ENCODE assay signal across 1 cellular context in the genomic region with DNA sequence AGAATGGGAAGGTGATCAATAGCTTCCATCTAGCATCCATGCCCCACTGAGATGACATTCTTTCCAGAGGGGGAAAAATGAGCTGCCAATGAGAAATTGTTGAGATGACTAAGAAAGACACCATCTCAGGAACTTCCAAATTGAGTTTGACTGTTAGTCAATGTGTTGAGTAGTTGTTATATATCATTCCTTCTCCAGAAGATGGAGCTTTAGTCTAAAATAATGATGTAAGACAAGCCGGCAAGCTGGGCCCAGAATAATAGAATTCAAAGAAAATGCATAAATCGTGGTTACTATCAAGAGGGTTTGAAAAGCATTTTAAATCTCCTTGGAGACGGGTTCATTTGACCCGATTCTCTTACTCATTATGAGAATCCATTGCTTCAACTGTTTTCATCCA.
TF ChIP-seq lines count a peak whose summit lies in the region.

No MANE protein-coding gene starts in this region.

TF ChIP-seq in HepG2, 621 proteins besides CTCF, POLR2A, EP300 and RAD21 (continued from another document and continues in another):
- TF ChIP-seq, protein P1, sequence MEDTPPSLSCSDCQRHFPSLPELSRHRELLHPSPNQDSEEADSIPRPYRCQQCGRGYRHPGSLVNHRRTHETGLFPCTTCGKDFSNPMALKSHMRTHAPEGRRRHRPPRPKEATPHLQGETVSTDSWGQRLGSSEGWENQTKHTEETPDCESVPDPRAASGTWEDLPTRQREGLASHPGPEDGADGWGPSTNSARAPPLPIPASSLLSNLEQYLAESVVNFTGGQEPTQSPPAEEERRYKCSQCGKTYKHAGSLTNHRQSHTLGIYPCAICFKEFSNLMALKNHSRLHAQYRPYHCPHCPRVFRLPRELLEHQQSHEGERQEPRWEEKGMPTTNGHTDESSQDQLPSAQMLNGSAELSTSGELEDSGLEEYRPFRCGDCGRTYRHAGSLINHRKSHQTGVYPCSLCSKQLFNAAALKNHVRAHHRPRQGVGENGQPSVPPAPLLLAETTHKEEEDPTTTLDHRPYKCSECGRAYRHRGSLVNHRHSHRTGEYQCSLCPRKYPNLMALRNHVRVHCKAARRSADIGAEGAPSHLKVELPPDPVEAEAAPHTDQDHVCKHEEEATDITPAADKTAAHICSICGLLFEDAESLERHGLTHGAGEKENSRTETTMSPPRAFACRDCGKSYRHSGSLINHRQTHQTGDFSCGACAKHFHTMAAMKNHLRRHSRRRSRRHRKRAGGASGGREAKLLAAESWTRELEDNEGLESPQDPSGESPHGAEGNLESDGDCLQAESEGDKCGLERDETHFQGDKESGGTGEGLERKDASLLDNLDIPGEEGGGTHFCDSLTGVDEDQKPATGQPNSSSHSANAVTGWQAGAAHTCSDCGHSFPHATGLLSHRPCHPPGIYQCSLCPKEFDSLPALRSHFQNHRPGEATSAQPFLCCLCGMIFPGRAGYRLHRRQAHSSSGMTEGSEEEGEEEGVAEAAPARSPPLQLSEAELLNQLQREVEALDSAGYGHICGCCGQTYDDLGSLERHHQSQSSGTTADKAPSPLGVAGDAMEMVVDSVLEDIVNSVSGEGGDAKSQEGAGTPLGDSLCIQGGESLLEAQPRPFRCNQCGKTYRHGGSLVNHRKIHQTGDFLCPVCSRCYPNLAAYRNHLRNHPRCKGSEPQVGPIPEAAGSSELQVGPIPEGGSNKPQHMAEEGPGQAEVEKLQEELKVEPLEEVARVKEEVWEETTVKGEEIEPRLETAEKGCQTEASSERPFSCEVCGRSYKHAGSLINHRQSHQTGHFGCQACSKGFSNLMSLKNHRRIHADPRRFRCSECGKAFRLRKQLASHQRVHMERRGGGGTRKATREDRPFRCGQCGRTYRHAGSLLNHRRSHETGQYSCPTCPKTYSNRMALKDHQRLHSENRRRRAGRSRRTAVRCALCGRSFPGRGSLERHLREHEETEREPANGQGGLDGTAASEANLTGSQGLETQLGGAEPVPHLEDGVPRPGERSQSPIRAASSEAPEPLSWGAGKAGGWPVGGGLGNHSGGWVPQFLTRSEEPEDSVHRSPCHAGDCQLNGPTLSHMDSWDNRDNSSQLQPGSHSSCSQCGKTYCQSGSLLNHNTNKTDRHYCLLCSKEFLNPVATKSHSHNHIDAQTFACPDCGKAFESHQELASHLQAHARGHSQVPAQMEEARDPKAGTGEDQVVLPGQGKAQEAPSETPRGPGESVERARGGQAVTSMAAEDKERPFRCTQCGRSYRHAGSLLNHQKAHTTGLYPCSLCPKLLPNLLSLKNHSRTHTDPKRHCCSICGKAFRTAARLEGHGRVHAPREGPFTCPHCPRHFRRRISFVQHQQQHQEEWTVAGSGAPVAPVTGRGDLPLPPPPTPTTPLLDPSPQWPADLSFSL (CRISPR knock-in tag; IDR thresholded peaks at IDR 0.05) = no peak
- TF ChIP-seq PCBP2 (optimal IDR thresholded peaks at IDR 0.05; ENCODE audit: low read depth, low read length, poor library complexity, severe bottlenecking) (no peak), ZNF713 (CRISPR knock-in tag; IDR thresholded peaks at IDR 0.05) (no peak), PAWR (CRISPR knock-in tag; IDR thresholded peaks at IDR 0.05; ENCODE audit: borderline replicate concordance) (no peak), DNMT1 (CRISPR knock-in tag; IDR thresholded peaks at IDR 0.05) (no peak), ZNF451 (CRISPR knock-in tag; IDR thresholded peaks at IDR 0.05) (no peak), MBD4 (IDR thresholded peaks at IDR 0.05; ENCODE audit: borderline replicate concordance, low read length) (no peak), SPEN (CRISPR knock-in tag; IDR thresholded peaks at IDR 0.05; ENCODE audit: low read depth) (no peak), ZNF614 (CRISPR knock-in tag; IDR thresholded peaks at IDR 0.05; ENCODE audit: borderline replicate concordance) (no peak), HOXA5 (CRISPR knock-in tag; IDR thresholded peaks at IDR 0.05) (0 out of 2 replicates have a peak, but pooled peaks have one; percentile 40), GTF3A (CRISPR knock-in tag; conservative IDR thresholded peaks at IDR 0.05) (no peak), ZNF337 (CRISPR knock-in tag; IDR thresholded peaks at IDR 0.05; ENCODE audit: borderline replicate concordance, low read depth) (no peak), ZNF224 (CRISPR knock-in tag; IDR thresholded peaks at IDR 0.05) (no peak), RBAK (CRISPR knock-in tag; IDR thresholded peaks at IDR 0.05) (no peak), KAT7 (CRISPR knock-in tag; IDR thresholded peaks at IDR 0.05; ENCODE audit: borderline replicate concordance) (no peak), SAP130 (CRISPR knock-in tag; IDR thresholded peaks at IDR 0.05; ENCODE audit: low read depth) (no peak), ZNF33A (CRISPR knock-in tag; IDR thresholded peaks at IDR 0.05; ENCODE audit: borderline replicate concordance) (no peak), KMT2A (CRISPR knock-in tag; IDR thresholded peaks at IDR 0.05) (no peak), SMC3 (IDR thresholded peaks at IDR 0.05; ENCODE audit: low read length) (peak; percentile 75), ZNF138 (CRISPR knock-in tag; IDR thresholded peaks at IDR 0.05; ENCODE audit: low read depth) (no peak), GLI4 (CRISPR knock-in tag; IDR thresholded peaks at IDR 0.05; ENCODE audit: borderline replicate concordance) (no peak), RXRB (CRISPR knock-in tag; IDR thresholded peaks at IDR 0.05; ENCODE audit: borderline replicate concordance) (no peak), NFIC (IDR thresholded peaks at IDR 0.05; ENCODE audit: low read length) (no peak), MAFK (conservative IDR thresholded peaks at IDR 0.05 in 1 of 2, IDR thresholded peaks at IDR 0.05 in 1 of 2; ENCODE audit: low read length in 2 of 2) (no peak), ZBTB38 (CRISPR knock-in tag; IDR thresholded peaks at IDR 0.05) (no peak), ZNF678 (CRISPR knock-in tag; IDR thresholded peaks at IDR 0.05) (no peak), MYC (CRISPR knock-in tag; IDR thresholded peaks at IDR 0.05; ENCODE audit: borderline replicate concordance) (no peak), AGO2 (optimal IDR thresholded peaks at IDR 0.05; ENCODE audit: low read depth, low read length) (no peak), FOXK2 (IDR thresholded peaks at IDR 0.05) (no peak), ZNF543 (CRISPR knock-in tag; IDR thresholded peaks at IDR 0.05) (no peak), ZNF577 (CRISPR knock-in tag; IDR thresholded peaks at IDR 0.05; ENCODE audit: borderline replicate concordance, low read depth) (no peak), CREM (IDR thresholded peaks at IDR 0.05) (no peak), CREM (CRISPR knock-in tag; IDR thresholded peaks at IDR 0.05) (no peak), ETV6 (CRISPR knock-in tag; conservative IDR thresholded peaks at IDR 0.05) (no peak), ZBTB3 (CRISPR knock-in tag; IDR thresholded peaks at IDR 0.05; ENCODE audit: borderline replicate concordance, low read depth) (no peak), POLR2G (IDR thresholded peaks at IDR 0.05; ENCODE audit: low read depth, low read length) (no peak), ZNF253 (CRISPR knock-in tag; IDR thresholded peaks at IDR 0.05; ENCODE audit: borderline replicate concordance) (no peak)
- TF ChIP-seq, protein P2, sequence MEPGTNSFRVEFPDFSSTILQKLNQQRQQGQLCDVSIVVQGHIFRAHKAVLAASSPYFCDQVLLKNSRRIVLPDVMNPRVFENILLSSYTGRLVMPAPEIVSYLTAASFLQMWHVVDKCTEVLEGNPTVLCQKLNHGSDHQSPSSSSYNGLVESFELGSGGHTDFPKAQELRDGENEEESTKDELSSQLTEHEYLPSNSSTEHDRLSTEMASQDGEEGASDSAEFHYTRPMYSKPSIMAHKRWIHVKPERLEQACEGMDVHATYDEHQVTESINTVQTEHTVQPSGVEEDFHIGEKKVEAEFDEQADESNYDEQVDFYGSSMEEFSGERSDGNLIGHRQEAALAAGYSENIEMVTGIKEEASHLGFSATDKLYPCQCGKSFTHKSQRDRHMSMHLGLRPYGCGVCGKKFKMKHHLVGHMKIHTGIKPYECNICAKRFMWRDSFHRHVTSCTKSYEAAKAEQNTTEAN (CRISPR knock-in tag; conservative IDR thresholded peaks at IDR 0.05) = no peak
- TF ChIP-seq, protein P3, sequence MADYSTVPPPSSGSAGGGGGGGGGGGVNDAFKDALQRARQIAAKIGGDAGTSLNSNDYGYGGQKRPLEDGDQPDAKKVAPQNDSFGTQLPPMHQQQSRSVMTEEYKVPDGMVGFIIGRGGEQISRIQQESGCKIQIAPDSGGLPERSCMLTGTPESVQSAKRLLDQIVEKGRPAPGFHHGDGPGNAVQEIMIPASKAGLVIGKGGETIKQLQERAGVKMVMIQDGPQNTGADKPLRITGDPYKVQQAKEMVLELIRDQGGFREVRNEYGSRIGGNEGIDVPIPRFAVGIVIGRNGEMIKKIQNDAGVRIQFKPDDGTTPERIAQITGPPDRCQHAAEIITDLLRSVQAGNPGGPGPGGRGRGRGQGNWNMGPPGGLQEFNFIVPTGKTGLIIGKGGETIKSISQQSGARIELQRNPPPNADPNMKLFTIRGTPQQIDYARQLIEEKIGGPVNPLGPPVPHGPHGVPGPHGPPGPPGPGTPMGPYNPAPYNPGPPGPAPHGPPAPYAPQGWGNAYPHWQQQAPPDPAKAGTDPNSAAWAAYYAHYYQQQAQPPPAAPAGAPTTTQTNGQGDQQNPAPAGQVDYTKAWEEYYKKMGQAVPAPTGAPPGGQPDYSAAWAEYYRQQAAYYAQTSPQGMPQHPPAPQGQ (CRISPR knock-in tag; IDR thresholded peaks at IDR 0.05; ENCODE audit: borderline replicate concordance) = no peak
- TF ChIP-seq, protein P4, sequence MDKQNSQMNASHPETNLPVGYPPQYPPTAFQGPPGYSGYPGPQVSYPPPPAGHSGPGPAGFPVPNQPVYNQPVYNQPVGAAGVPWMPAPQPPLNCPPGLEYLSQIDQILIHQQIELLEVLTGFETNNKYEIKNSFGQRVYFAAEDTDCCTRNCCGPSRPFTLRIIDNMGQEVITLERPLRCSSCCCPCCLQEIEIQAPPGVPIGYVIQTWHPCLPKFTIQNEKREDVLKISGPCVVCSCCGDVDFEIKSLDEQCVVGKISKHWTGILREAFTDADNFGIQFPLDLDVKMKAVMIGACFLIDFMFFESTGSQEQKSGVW (CRISPR knock-in tag; IDR thresholded peaks at IDR 0.05; ENCODE audit: borderline replicate concordance) = no peak
- TF ChIP-seq, protein P5, sequence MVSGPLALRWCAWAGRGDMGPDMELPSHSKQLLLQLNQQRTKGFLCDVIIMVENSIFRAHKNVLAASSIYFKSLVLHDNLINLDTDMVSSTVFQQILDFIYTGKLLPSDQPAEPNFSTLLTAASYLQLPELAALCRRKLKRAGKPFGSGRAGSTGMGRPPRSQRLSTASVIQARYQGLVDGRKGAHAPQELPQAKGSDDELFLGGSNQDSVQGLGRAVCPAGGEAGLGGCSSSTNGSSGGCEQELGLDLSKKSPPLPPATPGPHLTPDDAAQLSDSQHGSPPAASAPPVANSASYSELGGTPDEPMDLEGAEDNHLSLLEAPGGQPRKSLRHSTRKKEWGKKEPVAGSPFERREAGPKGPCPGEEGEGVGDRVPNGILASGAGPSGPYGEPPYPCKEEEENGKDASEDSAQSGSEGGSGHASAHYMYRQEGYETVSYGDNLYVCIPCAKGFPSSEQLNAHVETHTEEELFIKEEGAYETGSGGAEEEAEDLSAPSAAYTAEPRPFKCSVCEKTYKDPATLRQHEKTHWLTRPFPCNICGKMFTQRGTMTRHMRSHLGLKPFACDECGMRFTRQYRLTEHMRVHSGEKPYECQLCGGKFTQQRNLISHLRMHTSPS (CRISPR knock-in tag; IDR thresholded peaks at IDR 0.05; ENCODE audit: low read depth) = no peak
- TF ChIP-seq, protein P6, sequence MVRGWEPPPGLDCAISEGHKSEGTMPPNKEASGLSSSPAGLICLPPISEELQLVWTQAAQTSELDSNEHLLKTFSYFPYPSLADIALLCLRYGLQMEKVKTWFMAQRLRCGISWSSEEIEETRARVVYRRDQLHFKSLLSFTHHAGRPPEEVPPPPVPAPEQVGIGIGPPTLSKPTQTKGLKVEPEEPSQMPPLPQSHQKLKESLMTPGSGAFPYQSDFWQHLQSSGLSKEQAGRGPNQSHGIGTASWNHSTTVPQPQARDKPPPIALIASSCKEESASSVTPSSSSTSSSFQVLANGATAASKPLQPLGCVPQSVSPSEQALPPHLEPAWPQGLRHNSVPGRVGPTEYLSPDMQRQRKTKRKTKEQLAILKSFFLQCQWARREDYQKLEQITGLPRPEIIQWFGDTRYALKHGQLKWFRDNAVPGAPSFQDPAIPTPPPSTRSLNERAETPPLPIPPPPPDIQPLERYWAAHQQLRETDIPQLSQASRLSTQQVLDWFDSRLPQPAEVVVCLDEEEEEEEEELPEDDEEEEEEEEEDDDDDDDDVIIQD (CRISPR knock-in tag; IDR thresholded peaks at IDR 0.05; ENCODE audit: low read depth) = 0 out of 2 replicates have a peak, but pooled peaks have one; percentile 18
- TF ChIP-seq, protein P7, sequence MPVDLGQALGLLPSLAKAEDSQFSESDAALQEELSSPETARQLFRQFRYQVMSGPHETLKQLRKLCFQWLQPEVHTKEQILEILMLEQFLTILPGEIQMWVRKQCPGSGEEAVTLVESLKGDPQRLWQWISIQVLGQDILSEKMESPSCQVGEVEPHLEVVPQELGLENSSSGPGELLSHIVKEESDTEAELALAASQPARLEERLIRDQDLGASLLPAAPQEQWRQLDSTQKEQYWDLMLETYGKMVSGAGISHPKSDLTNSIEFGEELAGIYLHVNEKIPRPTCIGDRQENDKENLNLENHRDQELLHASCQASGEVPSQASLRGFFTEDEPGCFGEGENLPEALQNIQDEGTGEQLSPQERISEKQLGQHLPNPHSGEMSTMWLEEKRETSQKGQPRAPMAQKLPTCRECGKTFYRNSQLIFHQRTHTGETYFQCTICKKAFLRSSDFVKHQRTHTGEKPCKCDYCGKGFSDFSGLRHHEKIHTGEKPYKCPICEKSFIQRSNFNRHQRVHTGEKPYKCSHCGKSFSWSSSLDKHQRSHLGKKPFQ (CRISPR knock-in tag; IDR thresholded peaks at IDR 0.05; ENCODE audit: insufficient replicate concordance) = no peak
- TF ChIP-seq, protein P8, sequence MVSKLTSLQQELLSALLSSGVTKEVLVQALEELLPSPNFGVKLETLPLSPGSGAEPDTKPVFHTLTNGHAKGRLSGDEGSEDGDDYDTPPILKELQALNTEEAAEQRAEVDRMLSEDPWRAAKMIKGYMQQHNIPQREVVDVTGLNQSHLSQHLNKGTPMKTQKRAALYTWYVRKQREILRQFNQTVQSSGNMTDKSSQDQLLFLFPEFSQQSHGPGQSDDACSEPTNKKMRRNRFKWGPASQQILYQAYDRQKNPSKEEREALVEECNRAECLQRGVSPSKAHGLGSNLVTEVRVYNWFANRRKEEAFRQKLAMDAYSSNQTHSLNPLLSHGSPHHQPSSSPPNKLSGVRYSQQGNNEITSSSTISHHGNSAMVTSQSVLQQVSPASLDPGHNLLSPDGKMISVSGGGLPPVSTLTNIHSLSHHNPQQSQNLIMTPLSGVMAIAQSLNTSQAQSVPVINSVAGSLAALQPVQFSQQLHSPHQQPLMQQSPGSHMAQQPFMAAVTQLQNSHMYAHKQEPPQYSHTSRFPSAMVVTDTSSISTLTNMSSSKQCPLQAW (CRISPR knock-in tag; IDR thresholded peaks at IDR 0.05) = no peak
